ENCODE assay signal across 8 cellular contexts in the genomic region with DNA sequence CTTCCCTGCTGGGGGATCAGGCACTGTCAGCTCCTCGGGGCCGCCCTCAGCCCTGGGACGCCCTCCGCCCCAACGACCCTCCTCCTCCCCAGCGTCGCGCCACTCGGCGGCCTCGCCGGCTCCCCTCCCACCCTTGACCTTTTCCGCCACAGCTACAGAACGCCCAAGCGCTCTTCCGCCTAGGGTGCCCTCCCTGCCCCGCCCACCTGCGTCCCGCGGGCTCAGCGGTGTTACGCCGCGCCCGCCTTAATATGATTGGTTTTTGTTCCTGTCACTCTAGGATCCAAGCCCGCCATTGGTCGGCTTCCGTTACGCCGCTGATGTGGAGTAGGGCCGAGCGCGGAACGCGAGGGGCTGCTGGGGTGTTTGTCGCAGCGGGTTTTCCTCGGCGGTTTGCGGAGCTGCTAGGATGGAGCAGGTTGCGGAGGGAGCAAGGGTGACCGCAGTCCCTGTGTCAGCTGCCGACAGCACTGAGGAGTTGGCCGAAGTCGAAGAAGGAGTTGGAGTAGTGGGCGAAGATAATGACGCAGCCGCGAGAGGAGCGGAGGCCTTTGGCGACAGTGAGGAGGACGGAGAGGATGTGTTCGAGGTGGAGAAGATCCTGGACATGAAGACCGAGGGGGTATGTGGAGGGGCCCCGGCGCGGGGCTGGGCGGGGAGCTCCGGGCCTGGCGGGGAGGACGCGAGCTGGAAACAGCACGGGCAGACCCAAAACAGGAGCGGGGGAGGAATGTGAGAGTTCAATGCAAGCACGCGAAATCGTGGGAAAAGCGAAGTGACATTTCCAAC.
DNase-seq lines count a peak whose midpoint lies in the region; ATAC-seq and TF ChIP-seq lines count a peak whose summit lies in the region.

A gene with protein sequence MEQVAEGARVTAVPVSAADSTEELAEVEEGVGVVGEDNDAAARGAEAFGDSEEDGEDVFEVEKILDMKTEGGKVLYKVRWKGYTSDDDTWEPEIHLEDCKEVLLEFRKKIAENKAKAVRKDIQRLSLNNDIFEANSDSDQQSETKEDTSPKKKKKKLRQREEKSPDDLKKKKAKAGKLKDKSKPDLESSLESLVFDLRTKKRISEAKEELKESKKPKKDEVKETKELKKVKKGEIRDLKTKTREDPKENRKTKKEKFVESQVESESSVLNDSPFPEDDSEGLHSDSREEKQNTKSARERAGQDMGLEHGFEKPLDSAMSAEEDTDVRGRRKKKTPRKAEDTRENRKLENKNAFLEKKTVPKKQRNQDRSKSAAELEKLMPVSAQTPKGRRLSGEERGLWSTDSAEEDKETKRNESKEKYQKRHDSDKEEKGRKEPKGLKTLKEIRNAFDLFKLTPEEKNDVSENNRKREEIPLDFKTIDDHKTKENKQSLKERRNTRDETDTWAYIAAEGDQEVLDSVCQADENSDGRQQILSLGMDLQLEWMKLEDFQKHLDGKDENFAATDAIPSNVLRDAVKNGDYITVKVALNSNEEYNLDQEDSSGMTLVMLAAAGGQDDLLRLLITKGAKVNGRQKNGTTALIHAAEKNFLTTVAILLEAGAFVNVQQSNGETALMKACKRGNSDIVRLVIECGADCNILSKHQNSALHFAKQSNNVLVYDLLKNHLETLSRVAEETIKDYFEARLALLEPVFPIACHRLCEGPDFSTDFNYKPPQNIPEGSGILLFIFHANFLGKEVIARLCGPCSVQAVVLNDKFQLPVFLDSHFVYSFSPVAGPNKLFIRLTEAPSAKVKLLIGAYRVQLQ (plus strand): TSS at position 320 of the 789 bp plus-strand sequence. CDS start 90 bp downstream, at position 410.

- peak; percentile 70 for TF ChIP-seq POLR2A in GM18951 (IDR thresholded peaks at IDR 0.05; ENCODE audit: extremely low read depth, insufficient read depth, insufficient read length)

- in situ Hi-C loops in GM18951 (cut with MboI; ENCODE audit: low sequenced_read_pairs, unreplicated experiment) = no loop called here

- DNase-seq in AG08395 (ENCODE audit: low spot score) (peak; percentile 98), NCI-H345 (lab: John Stamatoyannopoulos, UW) (peak; percentile 92), iris pigment epithelial cell (ENCODE audit: low read depth) (peak; percentile 96)
- peak; percentile 83 to 89 (median 89) for DNase-seq in activated CD4-positive, CD25-positive, alpha-beta regulatory T cell (lab: John Stamatoyannopoulos, UW)
- peak; percentile 91 for DNase-seq in central memory CD4-positive, alpha-beta T cell
- DNase-seq in stimulated activated CD4-positive, alpha-beta T cell treated with anti-CD3 and anti-CD28 coated beads, Interleukin-12 subunit alpha, Interleukin-12 subunit beta, amount 100 ng/mL, for 4 hours = peak; percentile 88

- ATAC-seq in HG03196 (IDR thresholded peaks at IDR 0.05; ENCODE audit: unreplicated experiment) = peak; percentile 98

Comparison
In these comparisons a context has a peak if more than half of its experiments do, and no peak if none do; other contexts are left out.
1. Peak in every context shown above with its lines: DNase-seq and ATAC-seq.